7 cellular contexts compared by ENCODE assay signal in genomic region chr6:135722679-135723078, GRCh38.
A peak's percentile ranks its signal among the peaks of the same experiment; 100 is the strongest.
DNase-seq lines count a peak whose midpoint lies in the region; ATAC-seq lines count a peak whose summit lies in the region.

No MANE protein-coding gene starts in this region.

- DNase-seq in HK-2 (ENCODE audit: unreplicated experiment) (peak; percentile 60), dermis blood vessel endothelial cell (peak; percentile 82), cerebellum (ENCODE audit: low spot score) (no peak), NCI-H1694 (lab: John Stamatoyannopoulos, UW) (no peak), NCI-H446 treated with DMSO at 0.1 percent for 48 hours (lab: John Stamatoyannopoulos, UW) (no peak)
- peak in 2 of 3 donors; percentile 7 to 22 for DNase-seq in stimulated activated CD4-positive, alpha-beta T cell treated with anti-CD3 and anti-CD28 coated beads, TNF-alpha, amount 100 ng/mL, for 48 hours (ENCODE audit: low read depth in 3 of 3)

- peak; percentile 76 for ATAC-seq in GM19397 (IDR thresholded peaks at IDR 0.05; ENCODE audit: unreplicated experiment)

Comparison
In these comparisons a context has a peak if more than half of its experiments do, and no peak if none do; other contexts are left out.
1. DNase-seq: peak in HK-2 (single experiment), dermis blood vessel endothelial cell (single experiment) and stimulated activated CD4-positive, alpha-beta T cell treated with anti-CD3 and anti-CD28 coated beads, TNF-alpha, amount 100 ng/mL, for 48 hours (2 of 3); none in cerebellum (single experiment), NCI-H1694 (single experiment) and NCI-H446 treated with DMSO at 0.1 percent for 48 hours (single experiment).